Comparison of ENCODE assay signal across 32 cellular contexts in the genomic region with DNA sequence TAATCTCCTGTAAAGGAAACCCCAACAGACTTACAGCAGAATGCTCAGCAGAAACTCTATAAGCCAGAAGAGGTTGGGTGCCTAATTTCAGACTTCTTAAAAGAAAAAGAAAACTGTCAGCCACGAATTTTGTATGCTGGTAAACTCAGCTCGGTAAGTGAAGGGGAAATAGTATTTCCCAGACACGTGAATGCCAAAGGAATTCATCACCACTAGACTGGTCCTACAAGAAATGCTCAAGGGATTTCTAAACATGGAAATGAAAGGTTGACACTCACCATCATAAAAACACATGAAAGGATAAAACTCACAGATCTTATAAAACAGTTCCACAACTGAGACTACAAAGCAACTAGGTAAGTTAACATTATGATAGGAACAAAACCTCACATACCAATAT.
"Had no signal": no experiment of that assay in that cellular context is flagged by ENCODE, and none has a peak within 500 bp of the region (broad histone marks: within the 10 kb centered on the region; RNA-seq: fewer than 3 reads in every experiment).

No MANE protein-coding gene starts in this region.

- H3K27ac Mint-ChIP-seq: activated CD4-positive, alpha-beta memory T cell treated with anti-CD3 and anti-CD28 coated beads for 36 hours; activated CD4-positive, alpha-beta T cell treated with anti-CD3 and anti-CD28 coated beads, Interleukin-2, amount 10 ng/mL, durations not matched to agents 24 days and 14 days; activated T-helper 17 cell treated with anti-CD3 and anti-CD28 coated beads, Interleukin-2, amount 50 U/mL, for 72 hours; memory B cell had no signal

- DNase-seq: activated CD4-positive, alpha-beta memory T cell treated with anti-CD3 and anti-CD28 coated beads for 36 hours; activated CD4-positive, alpha-beta T cell treated with anti-CD3 and anti-CD28 coated beads, Interleukin-2, amount 10 ng/mL, durations not matched to agents 24 days and 14 days; activated CD8-positive, alpha-beta memory T cell treated with anti-CD3 and anti-CD28 coated beads, Interleukin-2, amount 50 U/mL, for 4 hours; activated gamma-delta T cell treated with Interleukin-2 at 50 U/mL for 16 hours; activated naive CD4-positive, alpha-beta T cell treated with anti-CD3 and anti-CD28 coated beads, Interleukin-2, amount 50 U/mL, for 16 hours; activated T-cell treated with anti-CD3 and anti-CD28 coated beads, Interleukin-2, amount 50 U/mL, for 4 hours; amygdala; body of pancreas; cerebellar nuclear complex; colonic mucosa; effector CD8-positive, alpha-beta T cell; erythroblast; gastrocnemius medialis; glutamatergic neuron; kidney; left colon; naive thymus-derived CD8-positive, alpha-beta T cell; nucleus accumbens; pancreas; sigmoid colon; stimulated activated CD4-positive, alpha-beta T cell treated with anti-CD3 and anti-CD28 coated beads, Interleukin-15, amount 100 ng/mL, for 24 hours; stimulated activated CD4-positive, alpha-beta T cell treated with anti-CD3 and anti-CD28 coated beads, Interleukin-2, amount 100 ng/mL, for 24 hours; stimulated activated naive CD4-positive, alpha-beta T cell; transverse colon had no signal

- H3K27ac ChIP-seq: body of pancreas, cardiac muscle cell, colonic mucosa, gastrocnemius medialis, pancreas, prostate gland, sigmoid colon, transverse colon, VCaP had no signal

- H3K9me3 Mint-ChIP-seq: activated CD4-positive, alpha-beta memory T cell treated with anti-CD3 and anti-CD28 coated beads for 36 hours; activated T-cell treated with anti-CD3 and anti-CD28 coated beads, Interleukin-2, amount 50 U/mL, for 4 hours; neural crest cell had no signal

- H3K27me3 Mint-ChIP-seq: activated CD4-positive, alpha-beta memory T cell treated with anti-CD3 and anti-CD28 coated beads for 36 hours; activated CD4-positive, alpha-beta T cell treated with anti-CD3 and anti-CD28 coated beads, Interleukin-2, amount 10 ng/mL, durations not matched to agents 24 days and 14 days; activated T-helper 17 cell treated with anti-CD3 and anti-CD28 coated beads, Interleukin-2, amount 50 U/mL, for 72 hours; memory B cell; naive thymus-derived CD8-positive, alpha-beta T cell had no signal

- FAIRE-seq: endometrium, kidney, TTC549 had no signal

- H3K4me3 ChIP-seq: body of pancreas, cardiac muscle cell, colonic mucosa, gastrocnemius medialis, pancreas, prostate gland, sigmoid colon, transverse colon had no signal

- H3K27me3 ChIP-seq: body of pancreas, cardiac muscle cell, colonic mucosa, gastrocnemius medialis, pancreas, sigmoid colon, transverse colon had no signal

- H3K4me3 Mint-ChIP-seq: activated CD4-positive, alpha-beta memory T cell treated with anti-CD3 and anti-CD28 coated beads for 36 hours; activated CD4-positive, alpha-beta T cell treated with anti-CD3 and anti-CD28 coated beads, Interleukin-2, amount 10 ng/mL, durations not matched to agents 24 days and 14 days; activated T-cell treated with anti-CD3 and anti-CD28 coated beads, Interleukin-2, amount 50 U/mL, for 4 hours; activated T-helper 17 cell treated with anti-CD3 and anti-CD28 coated beads, Interleukin-2, amount 50 U/mL, for 72 hours; memory B cell; naive thymus-derived CD8-positive, alpha-beta T cell; neural crest cell had no signal

- H3K4me1 ChIP-seq: body of pancreas, colonic mucosa, gastrocnemius medialis, pancreas, prostate gland, sigmoid colon, transverse colon had no signal

- H3K9me3 ChIP-seq: body of pancreas, colonic mucosa, gastrocnemius medialis, pancreas, prostate gland, sigmoid colon had no signal

- H3K36me3 ChIP-seq: cardiac muscle cell, colonic mucosa, gastrocnemius medialis, pancreas, prostate gland, transverse colon had no signal

- H3K4me1 Mint-ChIP-seq: neural crest cell had no signal
